In genomic region chr1:156356875-156357534, GRCh38 we compare ENCODE assay signal across 1 cellular context.
TF ChIP-seq lines count a peak whose summit lies in the region.

No MANE protein-coding gene starts in this region.

TF ChIP-seq in HEK293, 187 proteins besides CTCF, POLR2A, EP300 and RAD21 (continued from another document):
- TF ChIP-seq PRDM10 (tag by site-specific recombination; IDR thresholded peaks at IDR 0.05), result peak; percentile 78
